Comparison of ENCODE assay signal across 8 cellular contexts in genomic region chr11:130181295-130182272, GRCh38. TPM values are rescaled to one million over a fixed set of nuclear protein-coding genes. Genes with fewer than 3 reads are reported as not detected.
A peak's percentile ranks its signal among the peaks of the same experiment; 100 is the strongest.
DNase-seq lines count a peak whose midpoint lies in the region; ATAC-seq and TF ChIP-seq lines count a peak whose summit lies in the region.

No MANE protein-coding gene starts in this region.

- TF ChIP-seq CTCF in epithelial cell of proximal tubule (conservative IDR thresholded peaks at IDR 0.05; ENCODE audit: low read depth, low read length), result no peak

- no peaks in the 10 kb centered on the region for H3K27me3 ChIP-seq in rectal smooth muscle tissue (ENCODE audit: control insufficient read depth, insufficient read depth, low read length)

- peak; percentile 91 for DNase-seq in DMS79 (lab: John Stamatoyannopoulos, UW)
- DNase-seq in NCI-H345 treated with DMSO at 0.1 percent for 48 hours (lab: John Stamatoyannopoulos, UW; ENCODE audit: unreplicated experiment), result peak; percentile 85
- no peak for DNase-seq in epithelial cell of proximal tubule (ENCODE audit: low read depth)
- DNase-seq in iPS-NIHi11 (ENCODE audit: low spot score), result no peak
- DNase-seq in activated CD4-positive, CD25-positive, alpha-beta regulatory T cell (lab: John Stamatoyannopoulos, UW), result no peak
- no peak for DNase-seq in activated gamma-delta T cell treated with Interleukin-2 at 50 U/mL for 16 hours

- H3K27ac ChIP-seq in rectal smooth muscle tissue (ENCODE audit: low read depth, low read length), result no peak overlapping the region

- peak; percentile 56 for ATAC-seq in HG02885 (IDR thresholded peaks at IDR 0.05; ENCODE audit: poor library complexity, unreplicated experiment)

- H3K4me3 ChIP-seq in epithelial cell of proximal tubule (ENCODE audit: low read depth, low read length) (peak overlapping the region; percentile 21), rectal smooth muscle tissue (ENCODE audit: low read length) (peak overlapping the region; percentile 37)

- H3K36me3 ChIP-seq in rectal smooth muscle tissue (ENCODE audit: control insufficient read depth, insufficient read depth, low read length), result no peaks in the 10 kb centered on the region

- H3K9ac ChIP-seq in rectal smooth muscle tissue (ENCODE audit: low read length), result no peak overlapping the region

- no peaks in the 10 kb centered on the region for H3K4me1 ChIP-seq in rectal smooth muscle tissue (ENCODE audit: control insufficient read depth, insufficient read depth, low read length)

RNA-seq across cellular contexts. Expression of gene ST14, which starts 22.0 kb away (rescaled TPM):
- total RNA-seq in epithelial cell of proximal tubule, result 43.9 and 75.5 TPM in 2 replicates

Comparison
In these comparisons a context has a peak if more than half of its experiments do, and no peak if none do; other contexts are left out.
1. DNase-seq: peak in DMS79 (single experiment) and NCI-H345 treated with DMSO at 0.1 percent for 48 hours (single experiment); none in epithelial cell of proximal tubule (single experiment), iPS-NIHi11 (single experiment), activated CD4-positive, CD25-positive, alpha-beta regulatory T cell (0 of 4) and activated gamma-delta T cell treated with Interleukin-2 at 50 U/mL for 16 hours (single experiment).